ENCODE assay signal across 8 cellular contexts in the genomic region with DNA sequence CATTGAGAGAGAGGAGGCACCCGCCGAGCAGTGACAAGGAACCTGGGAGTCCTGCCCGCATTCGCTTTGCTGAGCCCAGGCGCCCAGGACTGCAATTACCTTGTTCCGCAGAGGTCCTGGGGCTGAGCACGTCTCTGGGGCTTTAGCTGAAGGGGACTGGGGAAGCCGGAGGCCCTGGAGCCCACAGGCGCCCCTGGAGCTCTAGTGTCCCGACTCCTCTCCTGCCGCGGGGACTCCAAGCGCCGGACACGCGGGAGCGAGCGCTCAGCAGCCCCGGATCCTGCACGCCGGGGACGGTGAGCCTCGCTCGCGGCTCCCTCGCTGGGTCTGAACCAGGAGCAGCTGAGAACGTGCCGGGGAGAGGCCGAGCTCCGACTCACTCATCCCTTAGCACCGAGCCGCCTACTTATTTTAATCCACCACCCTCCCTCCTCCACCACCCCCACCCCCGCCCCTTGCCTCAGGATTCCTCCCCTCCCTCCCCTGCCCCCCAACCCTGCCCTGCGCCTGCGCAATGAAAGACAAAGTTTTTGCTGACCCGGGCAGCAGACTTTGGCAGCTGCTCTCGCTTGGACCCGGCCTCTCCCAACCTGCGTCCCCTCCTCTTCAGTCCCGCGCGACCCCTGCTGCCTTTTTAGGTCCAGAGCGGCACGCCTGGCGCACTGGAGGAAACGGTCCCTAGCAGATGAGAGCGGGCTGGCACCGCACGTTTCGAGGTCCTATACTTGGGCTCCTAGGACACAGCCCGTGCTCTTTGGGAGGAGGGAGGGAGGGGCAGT. TPM values are rescaled to one million over a fixed set of nuclear protein-coding genes. Genes with fewer than 3 reads are reported as not detected.
A peak's percentile ranks its signal among the peaks of the same experiment; 100 is the strongest.
DNase-seq lines count a peak whose midpoint lies in the region; ATAC-seq and TF ChIP-seq lines count a peak whose summit lies in the region.

A gene (minus strand): TSS at position 382 of the 779 bp plus-strand sequence. CDS start 4,818 bp downstream, outside the sequence.

- TF ChIP-seq CTCF in IMR-90 (conservative IDR thresholded peaks at IDR 0.05; ENCODE audit: low read depth, low read length) (peak; percentile 18; the same call in 1 of the 2 replicates), cardiac muscle cell (IDR thresholded peaks at IDR 0.05; ENCODE audit: low read depth, low read length) (no peak)

- CTCF ChIA-PET in IMR-90 (lab: Yijun Ruan, JAX) = interaction anchor here (0.8 to 1.3 kb wide), 3 partner anchors 238 to 838 kb away, joined by 3 read pairs; no protein-coding TSS in a partner anchor

- dilution Hi-C loops in IMR-90 (cut with HindIII; ENCODE audit: low sequenced_read_pairs, unreplicated experiment) = no loop called here

- peaks cover 6 to 43% of the 10 kb centered on the region in 2 experiments for H3K79me1 ChIP-seq in IMR-90 (ENCODE audit: low read depth in 1 of 2, low read length in 2 of 2)
- peaks cover 3% of the 10 kb centered on the region for H3K79me1 ChIP-seq in trophoblast cell (ENCODE audit: low read length)

- DNase-seq in CD4-positive, CD25-positive, alpha-beta regulatory T cell = no peak
- peak; percentile 86 for DNase-seq in IMR-90
- DNase-seq in activated T-cell treated with anti-CD3 and anti-CD28 coated beads, Interleukin-2, amount 50 U/mL, for 24 hours = peak; percentile 58
- peak; percentile 84 to 89 for DNase-seq in cardiac muscle cell (ENCODE audit: low read depth in 1 of 2, low spot score in 1 of 2)
- peak in 1 of 2 donors; percentile 64 for DNase-seq in trophoblast cell
- DNase-seq in Ammon's horn (ENCODE audit: low spot score) = no peak

- H2AK5ac ChIP-seq in IMR-90 (ENCODE audit: low read depth, low read length) (peak within 1 kb of the TSS; percentile 72; the same call in 1 of the 2 replicates), trophoblast cell (ENCODE audit: low read length) (no peak within 1 kb of the TSS)

- peak; percentile 93 for TF ChIP-seq POLR2A in IMR-90 (IDR thresholded peaks at IDR 0.05; ENCODE audit: low read depth, low read length)

- H2AFZ ChIP-seq in IMR-90 (replicated peaks; ENCODE audit: low read length, poor library complexity) (peak within 1 kb of the TSS; percentile 96), trophoblast cell (ENCODE audit: insufficient read depth, low read length, poor library complexity) (peak within 1 kb of the TSS; percentile 50)

- peaks cover 0 to 66% (median 41%) of the 10 kb centered on the region in 4 donors for H3K4me1 Mint-ChIP-seq in CD4-positive, CD25-positive, alpha-beta regulatory T cell
- peaks cover 57% of the 10 kb centered on the region for H3K4me1 Mint-ChIP-seq in activated T-cell treated with anti-CD3 and anti-CD28 coated beads, Interleukin-2, amount 50 U/mL, for 24 hours (ENCODE audit: low read depth)

- no peaks in the 10 kb centered on the region for H3K79me2 ChIP-seq in trophoblast cell (ENCODE audit: control insufficient read depth, insufficient read depth, low read length, poor library complexity)

- no TSS peak for BruUV-seq in IMR-90 (replicated peaks; lab: Mats Ljungman, UMichigan)

- peaks cover 37% of the 10 kb centered on the region for H4K20me1 ChIP-seq in IMR-90 (ENCODE audit: insufficient read depth, low read length)

- no peaks in the 10 kb centered on the region for H3K36me3 ChIP-seq in CD4-positive, CD25-positive, alpha-beta regulatory T cell (ENCODE audit: control insufficient read depth, insufficient read depth, low read length)
- H3K36me3 ChIP-seq in IMR-90 (ENCODE audit: control insufficient read depth, insufficient read depth, low read length) (peaks cover 8% of the 10 kb centered on the region; the same call in 1 of the 2 replicates), cardiac muscle cell (no peaks in the 10 kb centered on the region), trophoblast cell (ENCODE audit: control insufficient read depth in 1 of 2, insufficient read depth in 2 of 2, low read length in 2 of 2) (no peaks in the 10 kb centered on the region)

- no peak within 1 kb of the TSS for H4K12ac ChIP-seq in trophoblast cell (ENCODE audit: low read depth, low read length)

- H3K4ac ChIP-seq in IMR-90 (ENCODE audit: low read depth, low read length) (peak within 1 kb of the TSS; percentile 96), trophoblast cell (ENCODE audit: low read depth, low read length) (no peak within 1 kb of the TSS)

- peak within 1 kb of the TSS; percentile 87 for H2AK9ac ChIP-seq in IMR-90 (replicated peaks; ENCODE audit: low read depth, low read length, poor library complexity)

- H3K27me3 Mint-ChIP-seq in CD4-positive, CD25-positive, alpha-beta regulatory T cell = peaks cover 98% of the 10 kb centered on the region
- H3K27me3 Mint-ChIP-seq in activated T-cell treated with anti-CD3 and anti-CD28 coated beads, Interleukin-2, amount 50 U/mL, for 24 hours = peaks cover 99% of the 10 kb centered on the region

- H3K36me3 Mint-ChIP-seq in CD4-positive, CD25-positive, alpha-beta regulatory T cell = no peaks in the 10 kb centered on the region
- peaks cover 2% of the 10 kb centered on the region for H3K36me3 Mint-ChIP-seq in activated T-cell treated with anti-CD3 and anti-CD28 coated beads, Interleukin-2, amount 50 U/mL, for 24 hours (ENCODE audit: low read depth)

- H2BK12ac ChIP-seq in trophoblast cell (ENCODE audit: low read length) = no peak within 1 kb of the TSS

- H2BK120ac ChIP-seq in IMR-90 (ENCODE audit: low read depth, low read length) = peak within 1 kb of the TSS; percentile 97
- no peak within 1 kb of the TSS for H2BK120ac ChIP-seq in trophoblast cell (ENCODE audit: insufficient read depth, low read length, poor library complexity)

- POLR2A ChIA-PET in IMR-90 (lab: Charles Lee; ENCODE audit: unreplicated experiment) = interaction anchor here (0.6 to 1.0 kb wide), 5 partner anchors 10 to 254 kb away, joined by 3 to 10 read pairs (median 4); no protein-coding TSS in a partner anchor

- 1% methylated on average over 16 of the region's 51 CpGs; no CpG with 5 or more reads in 1 of the 2 experiments for WGBS in IMR-90 (ENCODE audit: extremely low coverage in 2 of 2, insufficient read length in 1 of 2), 2 experiments
- WGBS in trophoblast cell (ENCODE audit: extremely low coverage, insufficient coverage, insufficient read length) = no CpG with 5 or more reads among the region's 51 CpGs

- H3K27me3 ChIP-seq in CD4-positive, CD25-positive, alpha-beta regulatory T cell (ENCODE audit: control insufficient read depth, insufficient read depth, low read length) = peaks cover 67% of the 10 kb centered on the region
- no peaks in the 10 kb centered on the region for H3K27me3 ChIP-seq in IMR-90 (ENCODE audit: control insufficient read depth, insufficient read depth, low read length)
- peaks cover 95% of the 10 kb centered on the region for H3K27me3 ChIP-seq in cardiac muscle cell
- H3K27me3 ChIP-seq in trophoblast cell (ENCODE audit: insufficient read depth, low read length) = peaks cover 87% of the 10 kb centered on the region

- H3K56ac ChIP-seq in IMR-90 (ENCODE audit: extremely low read depth, insufficient read depth, low read length) = peak within 1 kb of the TSS; percentile 80

- peak within 1 kb of the TSS; percentile 75 for H2BK20ac ChIP-seq in IMR-90 (ENCODE audit: low read depth, low read length)

- H3K4me1 ChIP-seq in CD4-positive, CD25-positive, alpha-beta regulatory T cell (ENCODE audit: control insufficient read depth, insufficient read depth, low read length, poor library complexity, severe bottlenecking) = peaks cover 61% of the 10 kb centered on the region
- H3K4me1 ChIP-seq in IMR-90 (ENCODE audit: control insufficient read depth, insufficient read depth, low read length) = peaks cover 16% of the 10 kb centered on the region
- peaks cover 7% of the 10 kb centered on the region for H3K4me1 ChIP-seq in cardiac muscle cell (ENCODE audit: low read depth)
- peaks cover 25 to 30% of the 10 kb centered on the region in 2 experiments for H3K4me1 ChIP-seq in trophoblast cell (ENCODE audit: control insufficient read depth in 1 of 2, insufficient read depth in 2 of 2, low read length in 2 of 2)

- H3K9me3 Mint-ChIP-seq in CD4-positive, CD25-positive, alpha-beta regulatory T cell = peaks cover 0 to 5% (median 0%) of the 10 kb centered on the region in 7 donors
- no peaks in the 10 kb centered on the region for H3K9me3 Mint-ChIP-seq in activated T-cell treated with anti-CD3 and anti-CD28 coated beads, Interleukin-2, amount 50 U/mL, for 24 hours

- peaks cover 0 to 5% of the 10 kb centered on the region in 2 experiments for H3K9me3 ChIP-seq in CD4-positive, CD25-positive, alpha-beta regulatory T cell (ENCODE audit: control insufficient read depth in 2 of 2, low read length in 2 of 2)
- H3K9me3 ChIP-seq in IMR-90 (ENCODE audit: control insufficient read depth, insufficient read depth, low read length) = no peaks in the 10 kb centered on the region
- no peaks in the 10 kb centered on the region for H3K9me3 ChIP-seq in cardiac muscle cell (ENCODE audit: low read depth)
- peaks cover 10% of the 10 kb centered on the region for H3K9me3 ChIP-seq in trophoblast cell (ENCODE audit: insufficient read depth, low read depth, low read length)

- no peak for ATAC-seq in CD4-positive, CD25-positive, alpha-beta regulatory T cell (ENCODE audit: low read depth in 2 of 2)
- ATAC-seq in IMR-90 (ENCODE audit: low read depth) (peak; percentile 56), GM19467 (IDR thresholded peaks at IDR 0.05; ENCODE audit: unreplicated experiment) (no peak), HG03045 (IDR thresholded peaks at IDR 0.05; ENCODE audit: unreplicated experiment) (no peak)

- H3K18ac ChIP-seq in IMR-90 (ENCODE audit: low read depth, low read length) (peak within 1 kb of the TSS; percentile 95), trophoblast cell (ENCODE audit: low read length) (no peak within 1 kb of the TSS)

- 0 out of 2 replicates have a peak, but pooled peaks have one; percentile 17 for TF ChIP-seq RAD21 in IMR-90 (IDR thresholded peaks at IDR 0.05; ENCODE audit: low read length)

- in situ Hi-C loops in IMR-90 (cut with MboI; ENCODE audit: low sequenced_read_pairs) = loop anchor here (10.0 kb wide), 1 partner anchor 234 kb away; no protein-coding TSS in a partner anchor

- H3K9ac ChIP-seq in IMR-90 (ENCODE audit: low read depth, low read length) (peak within 1 kb of the TSS; percentile 94), trophoblast cell (ENCODE audit: low read length) (no peak within 1 kb of the TSS)

- H3K4me3 Mint-ChIP-seq in CD4-positive, CD25-positive, alpha-beta regulatory T cell = peak within 1 kb of the TSS; percentile 39 to 81 (median 53)
- peak within 1 kb of the TSS; percentile 57 for H3K4me3 Mint-ChIP-seq in activated T-cell treated with anti-CD3 and anti-CD28 coated beads, Interleukin-2, amount 50 U/mL, for 24 hours

- intact Hi-C loops in IMR-90 (cut with micrococcal nuclease) = loop anchor here (1.0 to 5.0 kb wide), 3 partner anchors 236 to 608 kb away; no protein-coding TSS in a partner anchor

- H3K4me2 ChIP-seq in IMR-90 (ENCODE audit: low read depth, low read length) (peak within 1 kb of the TSS; percentile 94), trophoblast cell (ENCODE audit: low read length) (peak within 1 kb of the TSS; percentile 93)

- peak within 1 kb of the TSS; percentile 95 for H3K14ac ChIP-seq in IMR-90 (replicated peaks; ENCODE audit: low read depth, low read length)
- H3K14ac ChIP-seq in trophoblast cell (ENCODE audit: low read length) = no peak within 1 kb of the TSS

- H2BK15ac ChIP-seq in IMR-90 (ENCODE audit: low read depth, low read length) = peak within 1 kb of the TSS; percentile 97; the same call in 2 of the 3 replicates

- H4K91ac ChIP-seq in IMR-90 (ENCODE audit: insufficient read depth, low read depth, low read length) (peak within 1 kb of the TSS; percentile 99), trophoblast cell (ENCODE audit: low read depth, low read length) (no peak within 1 kb of the TSS)

- H4K8ac ChIP-seq in IMR-90 (ENCODE audit: low read depth in 2 of 2, low read length in 2 of 2) (peak within 1 kb of the TSS; percentile 92 to 96), trophoblast cell (ENCODE audit: low read depth, low read length) (no peak within 1 kb of the TSS)

- H3K27ac ChIP-seq in CD4-positive, CD25-positive, alpha-beta regulatory T cell (ENCODE audit: insufficient read depth, low read length, poor library complexity, severe bottlenecking) = no peak within 1 kb of the TSS
- peak within 1 kb of the TSS; percentile 94 for H3K27ac ChIP-seq in IMR-90 (ENCODE audit: insufficient read depth, low read length)
- H3K27ac ChIP-seq in cardiac muscle cell = no peak within 1 kb of the TSS
- no peak within 1 kb of the TSS for H3K27ac ChIP-seq in trophoblast cell (ENCODE audit: low read depth, low read length)

- H3K9me1 ChIP-seq in IMR-90 (ENCODE audit: insufficient read depth, low read length) = peaks cover 12% of the 10 kb centered on the region

- peak within 1 kb of the TSS; percentile 81 for H4K5ac ChIP-seq in IMR-90 (ENCODE audit: low read depth, low read length)

- H3K27ac Mint-ChIP-seq in CD4-positive, CD25-positive, alpha-beta regulatory T cell = no peak within 1 kb of the TSS
- no peak within 1 kb of the TSS for H3K27ac Mint-ChIP-seq in activated T-cell treated with anti-CD3 and anti-CD28 coated beads, Interleukin-2, amount 50 U/mL, for 24 hours

- no peak within 1 kb of the TSS for H3K4me3 ChIP-seq in CD4-positive, CD25-positive, alpha-beta regulatory T cell (ENCODE audit: low read depth, low read length)
- H3K4me3 ChIP-seq in IMR-90 (ENCODE audit: insufficient read depth, low read depth, low read length) (peak within 1 kb of the TSS; percentile 88), cardiac muscle cell (peak within 1 kb of the TSS; percentile 78), trophoblast cell (ENCODE audit: low read depth, low read length) (peak within 1 kb of the TSS; percentile 58)

- H3K23ac ChIP-seq in IMR-90 (ENCODE audit: low read depth, low read length) = peak within 1 kb of the TSS; percentile 94
- H3K23ac ChIP-seq in trophoblast cell (ENCODE audit: low read length) = no peak within 1 kb of the TSS

- peak within 1 kb of the TSS; percentile 77 for H2BK5ac ChIP-seq in IMR-90 (ENCODE audit: low read depth, low read length, poor library complexity, severe bottlenecking)
- no peak within 1 kb of the TSS for H2BK5ac ChIP-seq in trophoblast cell (ENCODE audit: low read depth, low read length, poor library complexity)

RNA-seq across cellular contexts. Expression of the gene that starts here (rescaled TPM):
- total RNA-seq in CD4-positive, CD25-positive, alpha-beta regulatory T cell = not detected
- not detected for polyA plus RNA-seq in CD4-positive, CD25-positive, alpha-beta regulatory T cell
- total RNA-seq in IMR-90 (2012; rRNA removed) = 12.4 and 14.7 TPM in 2 replicates
- polyA plus RNA-seq in IMR-90 (2012; rRNA removed) = 48.0 and 51.9 TPM in 2 replicates
- polyA plus RNA-seq in IMR-90 (2012; cell fraction: cytosol; rRNA removed) = 31.5 and 51.7 TPM in 2 replicates
- 67.0 and 99.5 TPM in 2 replicates for polyA plus RNA-seq in IMR-90 (2012; cell fraction: nucleus; rRNA removed; ENCODE audit: low replicate concordance)
- total RNA-seq in cardiac muscle cell = 20.8 and 22.3 TPM in 2 replicates
- polyA plus RNA-seq in cardiac muscle cell = 17.2 and 23.2 TPM in 2 replicates
- polyA plus RNA-seq in trophoblast cell (2013) = 0.93 and 1.1 TPM in 2 replicates

Comparison
In these comparisons a context has a peak if more than half of its experiments do, and no peak if none do; other contexts are left out.
1. RNA of the gene that starts here (total RNA-seq): 20.8 to 22.3 TPM in cardiac muscle cell and 12.4 to 14.7 TPM in IMR-90; not detected in CD4-positive, CD25-positive, alpha-beta regulatory T cell (single experiment); every median in the first group is over 10 times any median in the second.
2. RNA of the gene that starts here (polyA plus RNA-seq): 31.5 to 99.5 TPM in IMR-90 and 17.2 to 23.2 TPM in cardiac muscle cell; not detected in CD4-positive, CD25-positive, alpha-beta regulatory T cell; every median in the first group is over 10 times any median in the second.
3. DNase-seq: peak in IMR-90 (single experiment), activated T-cell treated with anti-CD3 and anti-CD28 coated beads, Interleukin-2, amount 50 U/mL, for 24 hours (single experiment) and cardiac muscle cell (2 of 2); none in CD4-positive, CD25-positive, alpha-beta regulatory T cell (0 of 3) and Ammon's horn (single experiment).